9 cellular contexts compared by ENCODE assay signal in the genomic region with DNA sequence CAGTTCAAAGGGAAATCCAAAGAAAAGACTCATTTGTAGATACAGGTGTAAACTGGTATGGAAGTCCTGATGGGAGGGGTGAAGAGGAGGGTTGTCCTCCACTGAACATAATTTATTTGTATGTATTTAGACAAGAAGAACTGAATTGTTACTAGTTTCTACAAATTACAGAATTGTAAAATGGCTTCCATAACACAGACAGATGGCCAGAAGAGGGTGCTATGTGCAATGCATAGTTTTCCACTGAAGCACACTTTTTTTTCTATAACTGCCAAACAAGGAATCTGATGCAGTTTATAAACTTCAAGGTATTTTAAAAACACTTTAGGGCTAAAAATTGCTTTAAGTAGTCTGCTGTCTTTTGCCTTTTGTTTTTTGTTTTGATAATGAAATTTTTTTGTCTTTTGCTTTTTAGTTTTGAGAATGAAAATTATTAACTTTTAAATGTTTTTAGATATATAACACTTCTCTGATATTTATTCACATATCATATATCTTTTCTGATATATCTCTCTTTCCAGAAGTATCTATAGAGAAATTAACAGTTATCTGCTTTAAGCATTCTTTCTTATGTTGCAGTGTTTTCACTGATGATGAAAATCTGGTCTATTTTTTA.
DNase-seq lines count a peak whose midpoint lies in the region; ATAC-seq and TF ChIP-seq lines count a peak whose summit lies in the region.
"Had no signal": no experiment of that assay in that cellular context is flagged by ENCODE, and none has a peak within 500 bp of the region (broad histone marks: within the 10 kb centered on the region; RNA-seq: fewer than 3 reads in every experiment).

No MANE protein-coding gene starts in this region.

- no peak overlapping the region for H3K4me3 Mint-ChIP-seq in nephron progenitor cell
- H3K4me3 Mint-ChIP-seq: activated naive CD4-positive, alpha-beta T cell treated with anti-CD3 and anti-CD28 coated beads, Interleukin-2, amount 50 U/mL, for 24 hours had no signal

- no peaks in the 10 kb centered on the region for H3K4me1 Mint-ChIP-seq in nephron progenitor cell
- H3K4me1 Mint-ChIP-seq: activated naive CD4-positive, alpha-beta T cell treated with anti-CD3 and anti-CD28 coated beads, Interleukin-2, amount 50 U/mL, for 24 hours had no signal

- H3K36me3 Mint-ChIP-seq in nephron progenitor cell (ENCODE audit: low read depth) = peaks cover 7% of the 10 kb centered on the region
- H3K36me3 Mint-ChIP-seq: activated naive CD4-positive, alpha-beta T cell treated with anti-CD3 and anti-CD28 coated beads, Interleukin-2, amount 50 U/mL, for 24 hours had no signal

- peaks cover 8% of the 10 kb centered on the region for H3K9me3 Mint-ChIP-seq in nephron progenitor cell
- H3K9me3 Mint-ChIP-seq: activated naive CD4-positive, alpha-beta T cell treated with anti-CD3 and anti-CD28 coated beads, Interleukin-2, amount 50 U/mL, for 24 hours had no signal

- TF ChIP-seq CTCF in nephron progenitor cell (IDR thresholded peaks at IDR 0.05) = peak; percentile 57

- DNase-seq in NCI-H748 (lab: John Stamatoyannopoulos, UW; ENCODE audit: unreplicated experiment) (peak; percentile 38), NCI-H748 treated with DMSO at 0.1 percent for 48 hours (lab: John Stamatoyannopoulos, UW) (no peak), NCI-H1048 (lab: John Stamatoyannopoulos, UW) (peak; percentile 3), cerebellar cortex (ENCODE audit: low spot score) (peak; percentile 30), nephron progenitor cell (peak; percentile 9), D341Med (ENCODE audit: low spot score) (no peak)

- H3K27me3 Mint-ChIP-seq in nephron progenitor cell (ENCODE audit: low read depth, poor library complexity) = peaks cover 5% of the 10 kb centered on the region
- H3K27me3 Mint-ChIP-seq: activated naive CD4-positive, alpha-beta T cell treated with anti-CD3 and anti-CD28 coated beads, Interleukin-2, amount 50 U/mL, for 24 hours had no signal

- H3K27ac Mint-ChIP-seq in nephron progenitor cell = no peak overlapping the region
- H3K27ac Mint-ChIP-seq: activated naive CD4-positive, alpha-beta T cell treated with anti-CD3 and anti-CD28 coated beads, Interleukin-2, amount 50 U/mL, for 24 hours had no signal

- ATAC-seq in HG02885 (IDR thresholded peaks at IDR 0.05; ENCODE audit: poor library complexity, unreplicated experiment) = no peak
- ATAC-seq in HG03175 (IDR thresholded peaks at IDR 0.05; ENCODE audit: unreplicated experiment) = no peak

Comparison
In these comparisons a context has a peak if more than half of its experiments do, and no peak if none do; other contexts are left out.
1. DNase-seq: peak in NCI-H748 (single experiment), NCI-H1048 (single experiment), cerebellar cortex (single experiment) and nephron progenitor cell (single experiment); none in NCI-H748 treated with DMSO at 0.1 percent for 48 hours (single experiment) and D341Med (single experiment).